Comparison of ENCODE assay signal across 8 cellular contexts in genomic region chr2:10124538-10125045, GRCh38. TPM values are rescaled to one million over a fixed set of nuclear protein-coding genes. Genes with fewer than 3 reads are reported as not detected.
DNase-seq lines count a peak whose midpoint lies in the region; ATAC-seq and TF ChIP-seq lines count a peak whose summit lies in the region.

No MANE protein-coding gene starts in this region.

- H3K27ac Mint-ChIP-seq in Caco-2 (ENCODE audit: unreplicated experiment) = peak overlapping the region; percentile 96
- peak overlapping the region; percentile 94 for H3K27ac Mint-ChIP-seq in activated T-cell treated with anti-CD3 and anti-CD28 coated beads, Interleukin-2, amount 50 U/mL, for 72 hours

- peaks cover 10% of the 10 kb centered on the region for H3K36me3 ChIP-seq in Caco-2 (ENCODE audit: control insufficient read depth, insufficient read depth, low read length)
- H3K36me3 ChIP-seq in sigmoid colon = no peaks in the 10 kb centered on the region

- ATAC-seq in activated T-cell treated with anti-CD3 and anti-CD28 coated beads, Interleukin-2, amount 50 U/mL, for 72 hours (replicated peaks in 1 of 2) = no peak
- no peak for ATAC-seq in HG02610 (IDR thresholded peaks at IDR 0.05; ENCODE audit: unreplicated experiment)

- no peaks in the 10 kb centered on the region for H3K9me3 Mint-ChIP-seq in Caco-2 (ENCODE audit: unreplicated experiment)
- no peaks in the 10 kb centered on the region for H3K9me3 Mint-ChIP-seq in activated T-cell treated with anti-CD3 and anti-CD28 coated beads, Interleukin-2, amount 50 U/mL, for 72 hours

- H3K27ac ChIP-seq in sigmoid colon = no peak overlapping the region

- H3K4me3 Mint-ChIP-seq in Caco-2 (ENCODE audit: unreplicated experiment) = peak overlapping the region; percentile 96
- H3K4me3 Mint-ChIP-seq in activated T-cell treated with anti-CD3 and anti-CD28 coated beads, Interleukin-2, amount 50 U/mL, for 72 hours = peak overlapping the region; percentile 86 to 93

- CTCF ChIA-PET in Caco-2 (lab: Charles Lee) = interaction anchor here (0.6 to 4.9 kb wide), 11 partner anchors 17 to 311 kb away, joined by 3 to 54 read pairs (median 4); no protein-coding TSS in a partner anchor

- no peak for TF ChIP-seq POLR2A in sigmoid colon (IDR thresholded peaks at IDR 0.05)

- peaks cover 24% of the 10 kb centered on the region for H3K4me1 Mint-ChIP-seq in Caco-2 (ENCODE audit: low read depth, unreplicated experiment)
- peaks cover 65% of the 10 kb centered on the region for H3K4me1 Mint-ChIP-seq in activated T-cell treated with anti-CD3 and anti-CD28 coated beads, Interleukin-2, amount 50 U/mL, for 72 hours (ENCODE audit: low read depth)

- no TSS peak for BruUV-seq in Caco-2 (replicated peaks; lab: Mats Ljungman, UMichigan)

- peak; percentile 60 to 78 for DNase-seq in Caco-2
- no peak for DNase-seq in HFF-Myc (ENCODE audit: extremely low read depth, low read depth)
- DNase-seq in NCI-H748 (lab: John Stamatoyannopoulos, UW; ENCODE audit: unreplicated experiment) = peak; percentile 78
- DNase-seq in activated T-cell treated with anti-CD3 and anti-CD28 coated beads, Interleukin-2, amount 50 U/mL, for 72 hours = peak; percentile 47 to 54
- DNase-seq in germinal center (ENCODE audit: low spot score) = peak; percentile 57
- DNase-seq in sigmoid colon = peak; percentile 59
- DNase-seq in D341Med (ENCODE audit: low spot score) = no peak

- TF ChIP-seq EP300 in sigmoid colon (IDR thresholded peaks at IDR 0.05) = no peak

- H3K36me3 Mint-ChIP-seq in Caco-2 (ENCODE audit: insufficient read depth, unreplicated experiment) = peaks cover 97% of the 10 kb centered on the region
- H3K36me3 Mint-ChIP-seq in activated T-cell treated with anti-CD3 and anti-CD28 coated beads, Interleukin-2, amount 50 U/mL, for 72 hours (ENCODE audit: insufficient read depth in 2 of 2) = peaks cover 32 to 54% of the 10 kb centered on the region in 2 donors

- TF ChIP-seq CTCF in Caco-2 (IDR thresholded peaks at IDR 0.05; ENCODE audit: insufficient read depth in 1 of 2, low read depth in 1 of 2, low read length in 1 of 2, severe bottlenecking in 1 of 2, unreplicated experiment in 1 of 2) = peak; percentile 60 to 85
- TF ChIP-seq CTCF in HFF-Myc (IDR thresholded peaks at IDR 0.05; ENCODE audit: low read depth, low read length, missing control alignments) = peak; percentile 53
- TF ChIP-seq CTCF in sigmoid colon (IDR thresholded peaks at IDR 0.05) = peak; percentile 26 to 67 (median 47)

- 13 to 19% methylated on average over 5 of the region's 5 CpGs for WGBS in sigmoid colon, 2 donors

- H3K4me3 ChIP-seq in Caco-2 (ENCODE audit: low read depth, low read length) (0 out of 2 replicates have a peak overlapping the region, but pooled peaks have one; percentile 66), HFF-Myc (replicated peaks; ENCODE audit: low read depth, low read length) (peak overlapping the region; percentile 91), sigmoid colon (no peak overlapping the region)

- intact Hi-C loops in Caco-2 (cut with micrococcal nuclease; ENCODE audit: unreplicated experiment) = loop anchor here (1.0 to 10.0 kb wide), 4 partner anchors 285 to 540 kb away; partner anchors contain the start of gene YWHAQ
- intact Hi-C loops in sigmoid colon (cut with DNase I) = loop anchor here (1.0 to 5.0 kb wide), 3 partner anchors 178 to 543 kb away; partner anchors contain the start of gene HPCAL1

- H3K27me3 ChIP-seq in Caco-2 (replicated peaks; ENCODE audit: control insufficient read depth, insufficient read depth, low read length) (no peaks in the 10 kb centered on the region), sigmoid colon (peaks cover 13 to 20% (median 18%) of the 10 kb centered on the region in 3 donors)

- no peaks in the 10 kb centered on the region for H3K27me3 Mint-ChIP-seq in Caco-2 (ENCODE audit: insufficient read depth, unreplicated experiment)
- no peaks in the 10 kb centered on the region for H3K27me3 Mint-ChIP-seq in activated T-cell treated with anti-CD3 and anti-CD28 coated beads, Interleukin-2, amount 50 U/mL, for 72 hours (ENCODE audit: low read depth)

- H3K4me1 ChIP-seq in Caco-2 = peaks cover 11% of the 10 kb centered on the region
- H3K4me1 ChIP-seq in sigmoid colon = peaks cover 0 to 33% (median 25%) of the 10 kb centered on the region in 4 donors

- no peaks in the 10 kb centered on the region for H3K9me3 ChIP-seq in Caco-2
- H3K9me3 ChIP-seq in sigmoid colon = no peaks in the 10 kb centered on the region

- POLR2A ChIA-PET in Caco-2 (lab: Charles Lee) = interaction anchor here (0.6 to 1.0 kb wide), 2 partner anchors 310 to 336 kb away, joined by 3 read pairs; no protein-coding TSS in a partner anchor

RNA-seq across cellular contexts. Expression of gene RRM2, which starts 2.1 kb away (rescaled TPM):
- 160 and 169 TPM in 2 replicates for total RNA-seq in Caco-2 (2022)
- 100 to 1,000 TPM; 222 to 233 TPM for total RNA-seq in activated T-cell treated with anti-CD3 and anti-CD28 coated beads, Interleukin-2, amount 50 U/mL, for 72 hours
- total RNA-seq in sigmoid colon = 1 to 10 TPM in 2 of 4 donors, under 1 TPM in 1, not detected in 1; 0.16 to 4.3 (median 2.7) TPM
- polyA plus RNA-seq in sigmoid colon = 10 to 100 TPM in 2 of 3 donors, 1 to 10 TPM in 1; 9.6 to 65.8 (median 32.6) TPM

RNA-seq across cellular contexts. Expression of gene CYS1, which starts 44.4 kb away (rescaled TPM):
- total RNA-seq in Caco-2 (2022) (0.91 and 1.4 TPM in 2 replicates), sigmoid colon (10 to 100 TPM in 2 of 4 donors, 1 to 10 TPM in 2; 7.5 to 24.6 (median 9.6) TPM)
- under 1 TPM; 0.46 to 0.81 TPM for total RNA-seq in activated T-cell treated with anti-CD3 and anti-CD28 coated beads, Interleukin-2, amount 50 U/mL, for 72 hours
- 1 to 10 TPM in 1 of 3 donors, under 1 TPM in 2; 0.46 to 1.8 (median 0.83) TPM for polyA plus RNA-seq in sigmoid colon

Comparison
In these comparisons a context has a peak if more than half of its experiments do, and no peak if none do; other contexts are left out.
1. DNase-seq: peak in Caco-2 (2 of 2), NCI-H748 (single experiment), activated T-cell treated with anti-CD3 and anti-CD28 coated beads, Interleukin-2, amount 50 U/mL, for 72 hours (2 of 2), germinal center (single experiment) and sigmoid colon (single experiment); none in HFF-Myc (single experiment) and D341Med (single experiment).
2. H3K4me3 ChIP-seq: peak in Caco-2 (single experiment) and HFF-Myc (single experiment); none in sigmoid colon (0 of 4).
3. RNA of gene RRM2, which starts 2.1 kb away (total RNA-seq): 222 to 233 TPM in activated T-cell treated with anti-CD3 and anti-CD28 coated beads, Interleukin-2, amount 50 U/mL, for 72 hours and 160 to 169 TPM in Caco-2; 0.16 to 4.3 TPM in sigmoid colon; every median in the first group is over 10 times any median in the second.
4. Peak in every context shown above with its lines, with median percentiles within 50 percentile points of each other: CTCF ChIP-seq.